Comparison of ENCODE assay signal across 1 cellular context in the genomic region with DNA sequence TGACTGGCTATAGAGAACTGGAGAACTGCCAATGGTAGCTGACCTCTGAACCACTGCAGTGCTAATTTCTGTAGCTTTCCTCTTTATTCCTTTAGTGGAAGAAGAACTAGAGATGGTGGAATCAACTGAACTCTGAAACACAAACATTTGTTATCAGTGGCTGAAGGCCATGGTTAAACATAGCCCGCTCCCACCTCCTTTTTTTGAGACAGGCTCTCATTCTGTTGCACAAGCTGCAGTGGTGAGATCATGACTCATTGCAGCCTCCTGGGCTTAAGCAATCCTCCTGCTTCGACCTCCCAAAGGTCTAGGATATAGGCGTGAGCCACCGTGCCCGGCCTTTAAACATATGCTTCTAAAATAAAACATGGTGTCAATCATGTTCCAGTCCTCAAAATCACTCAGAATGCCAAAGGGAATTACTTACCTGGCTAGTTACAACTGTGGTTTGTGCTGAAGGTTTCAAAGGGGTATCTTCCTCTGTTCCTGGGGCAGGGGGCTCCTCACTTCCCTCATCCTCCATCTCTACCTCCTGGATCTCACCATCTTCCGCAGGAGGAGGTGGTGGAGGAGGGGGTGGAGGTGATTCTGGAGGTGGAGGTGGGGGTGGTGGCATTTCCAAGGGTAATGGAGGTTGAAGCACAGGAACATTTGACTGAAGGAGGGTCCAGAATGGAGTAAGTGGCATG.
TF ChIP-seq lines count a peak whose summit lies in the region.

No MANE protein-coding gene starts in this region.

TF ChIP-seq in HepG2, 621 proteins besides CTCF, POLR2A, EP300 and RAD21 (continued from another document and continues in another):
- TF ChIP-seq, protein P1, sequence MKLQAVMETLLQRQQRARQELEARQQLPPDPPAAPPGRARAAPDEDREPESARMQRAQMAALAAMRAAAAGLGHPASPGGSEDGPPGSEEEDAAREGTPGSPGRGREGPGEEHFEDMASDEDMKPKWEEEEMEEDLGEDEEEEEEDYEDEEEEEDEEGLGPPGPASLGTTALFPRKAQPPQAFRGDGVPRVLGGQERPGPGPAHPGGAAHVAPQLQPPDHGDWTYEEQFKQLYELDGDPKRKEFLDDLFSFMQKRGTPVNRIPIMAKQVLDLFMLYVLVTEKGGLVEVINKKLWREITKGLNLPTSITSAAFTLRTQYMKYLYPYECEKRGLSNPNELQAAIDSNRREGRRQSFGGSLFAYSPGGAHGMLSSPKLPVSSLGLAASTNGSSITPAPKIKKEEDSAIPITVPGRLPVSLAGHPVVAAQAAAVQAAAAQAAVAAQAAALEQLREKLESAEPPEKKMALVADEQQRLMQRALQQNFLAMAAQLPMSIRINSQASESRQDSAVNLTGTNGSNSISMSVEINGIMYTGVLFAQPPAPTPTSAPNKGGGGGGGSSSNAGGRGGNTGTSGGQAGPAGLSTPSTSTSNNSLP (IDR thresholded peaks at IDR 0.05; ENCODE audit: low read depth, low read length) = peak; percentile 68
- TF ChIP-seq RFX3 (CRISPR knock-in tag; IDR thresholded peaks at IDR 0.05) (no peak), NR2C2 (CRISPR knock-in tag; IDR thresholded peaks at IDR 0.05; ENCODE audit: borderline replicate concordance) (peak; percentile 82; the same call in 1 of the 2 replicates), JUND (CRISPR knock-in tag; IDR thresholded peaks at IDR 0.05) (peak; percentile 99), IRF2 (CRISPR knock-in tag; IDR thresholded peaks at IDR 0.05) (peak; percentile 81), ERF (CRISPR knock-in tag; IDR thresholded peaks at IDR 0.05) (peak; percentile 84), ZFP36L1 (CRISPR knock-in tag; IDR thresholded peaks at IDR 0.05) (peak; percentile 38; the same call in 1 of the 2 replicates), RFXAP (CRISPR knock-in tag; IDR thresholded peaks at IDR 0.05; ENCODE audit: borderline replicate concordance) (peak; percentile 73; the same call in 1 of the 2 replicates), NFE2L1 (CRISPR knock-in tag; IDR thresholded peaks at IDR 0.05; ENCODE audit: borderline replicate concordance) (no peak), ZKSCAN5 (CRISPR knock-in tag; IDR thresholded peaks at IDR 0.05) (no peak), KMT2A (CRISPR knock-in tag; IDR thresholded peaks at IDR 0.05) (peak; percentile 39; the same call in 1 of the 2 replicates), ZNF234 (CRISPR knock-in tag; conservative IDR thresholded peaks at IDR 0.05) (no peak), KDM4B (CRISPR knock-in tag; IDR thresholded peaks at IDR 0.05) (peak; percentile 88), ZNF790 (CRISPR knock-in tag; IDR thresholded peaks at IDR 0.05; ENCODE audit: borderline replicate concordance) (no peak), ZNF18 (CRISPR knock-in tag; IDR thresholded peaks at IDR 0.05; ENCODE audit: insufficient replicate concordance) (peak; percentile 82), JUN (CRISPR knock-in tag; IDR thresholded peaks at IDR 0.05) (peak; percentile 98), SIN3A (IDR thresholded peaks at IDR 0.05; ENCODE audit: borderline replicate concordance, low read depth, low read length) (no peak), SIX1 (CRISPR knock-in tag; IDR thresholded peaks at IDR 0.05; ENCODE audit: borderline replicate concordance) (peak; percentile 81; the same call in 1 of the 2 replicates), FOXO1 (CRISPR knock-in tag; IDR thresholded peaks at IDR 0.05) (peak; percentile 89), PRMT3 (CRISPR knock-in tag; IDR thresholded peaks at IDR 0.05; ENCODE audit: borderline replicate concordance, low read depth) (no peak), DRAP1 (CRISPR knock-in tag; IDR thresholded peaks at IDR 0.05) (peak; percentile 65), ZSCAN29 (CRISPR knock-in tag; conservative IDR thresholded peaks at IDR 0.05) (no peak), E2F1 (CRISPR knock-in tag; IDR thresholded peaks at IDR 0.05) (no peak; the same call in 1 of the 2 replicates), KLF6 (CRISPR knock-in tag; IDR thresholded peaks at IDR 0.05) (0 out of 2 replicates have a peak, but pooled peaks have one; percentile 53), THAP11 (CRISPR knock-in tag; IDR thresholded peaks at IDR 0.05) (peak; percentile 75), CC2D1A (CRISPR knock-in tag; IDR thresholded peaks at IDR 0.05) (no peak), MBNL3 (CRISPR knock-in tag; conservative IDR thresholded peaks at IDR 0.05) (no peak), MIER2 (CRISPR knock-in tag; IDR thresholded peaks at IDR 0.05) (peak; percentile 56; the same call in 1 of the 2 replicates), HNF4A (CRISPR knock-in tag; IDR thresholded peaks at IDR 0.05) (peak; percentile 94), ZNF121 (CRISPR knock-in tag; IDR thresholded peaks at IDR 0.05) (peak; percentile 88), ZNF740 (CRISPR knock-in tag; IDR thresholded peaks at IDR 0.05) (0 out of 2 replicates have a peak, but pooled peaks have one; percentile 39), GABPB1 (CRISPR knock-in tag; IDR thresholded peaks at IDR 0.05) (peak; percentile 53; the same call in 1 of the 2 replicates), ZNF761 (CRISPR knock-in tag; conservative IDR thresholded peaks at IDR 0.05) (no peak), SOX6 (IDR thresholded peaks at IDR 0.05) (no peak), SOX6 (CRISPR knock-in tag; IDR thresholded peaks at IDR 0.05) (peak; percentile 95), ZFYVE20 (CRISPR knock-in tag; IDR thresholded peaks at IDR 0.05; ENCODE audit: borderline replicate concordance, low read depth) (no peak), ZNF660 (CRISPR knock-in tag; IDR thresholded peaks at IDR 0.05; ENCODE audit: borderline replicate concordance, low read depth) (no peak), ZFP82 (CRISPR knock-in tag; IDR thresholded peaks at IDR 0.05; ENCODE audit: borderline replicate concordance) (0 out of 2 replicates have a peak, but pooled peaks have one; percentile 50)
- TF ChIP-seq, protein P2, sequence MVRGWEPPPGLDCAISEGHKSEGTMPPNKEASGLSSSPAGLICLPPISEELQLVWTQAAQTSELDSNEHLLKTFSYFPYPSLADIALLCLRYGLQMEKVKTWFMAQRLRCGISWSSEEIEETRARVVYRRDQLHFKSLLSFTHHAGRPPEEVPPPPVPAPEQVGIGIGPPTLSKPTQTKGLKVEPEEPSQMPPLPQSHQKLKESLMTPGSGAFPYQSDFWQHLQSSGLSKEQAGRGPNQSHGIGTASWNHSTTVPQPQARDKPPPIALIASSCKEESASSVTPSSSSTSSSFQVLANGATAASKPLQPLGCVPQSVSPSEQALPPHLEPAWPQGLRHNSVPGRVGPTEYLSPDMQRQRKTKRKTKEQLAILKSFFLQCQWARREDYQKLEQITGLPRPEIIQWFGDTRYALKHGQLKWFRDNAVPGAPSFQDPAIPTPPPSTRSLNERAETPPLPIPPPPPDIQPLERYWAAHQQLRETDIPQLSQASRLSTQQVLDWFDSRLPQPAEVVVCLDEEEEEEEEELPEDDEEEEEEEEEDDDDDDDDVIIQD (CRISPR knock-in tag; IDR thresholded peaks at IDR 0.05; ENCODE audit: low read depth) = peak; percentile 83
- TF ChIP-seq, protein P3, sequence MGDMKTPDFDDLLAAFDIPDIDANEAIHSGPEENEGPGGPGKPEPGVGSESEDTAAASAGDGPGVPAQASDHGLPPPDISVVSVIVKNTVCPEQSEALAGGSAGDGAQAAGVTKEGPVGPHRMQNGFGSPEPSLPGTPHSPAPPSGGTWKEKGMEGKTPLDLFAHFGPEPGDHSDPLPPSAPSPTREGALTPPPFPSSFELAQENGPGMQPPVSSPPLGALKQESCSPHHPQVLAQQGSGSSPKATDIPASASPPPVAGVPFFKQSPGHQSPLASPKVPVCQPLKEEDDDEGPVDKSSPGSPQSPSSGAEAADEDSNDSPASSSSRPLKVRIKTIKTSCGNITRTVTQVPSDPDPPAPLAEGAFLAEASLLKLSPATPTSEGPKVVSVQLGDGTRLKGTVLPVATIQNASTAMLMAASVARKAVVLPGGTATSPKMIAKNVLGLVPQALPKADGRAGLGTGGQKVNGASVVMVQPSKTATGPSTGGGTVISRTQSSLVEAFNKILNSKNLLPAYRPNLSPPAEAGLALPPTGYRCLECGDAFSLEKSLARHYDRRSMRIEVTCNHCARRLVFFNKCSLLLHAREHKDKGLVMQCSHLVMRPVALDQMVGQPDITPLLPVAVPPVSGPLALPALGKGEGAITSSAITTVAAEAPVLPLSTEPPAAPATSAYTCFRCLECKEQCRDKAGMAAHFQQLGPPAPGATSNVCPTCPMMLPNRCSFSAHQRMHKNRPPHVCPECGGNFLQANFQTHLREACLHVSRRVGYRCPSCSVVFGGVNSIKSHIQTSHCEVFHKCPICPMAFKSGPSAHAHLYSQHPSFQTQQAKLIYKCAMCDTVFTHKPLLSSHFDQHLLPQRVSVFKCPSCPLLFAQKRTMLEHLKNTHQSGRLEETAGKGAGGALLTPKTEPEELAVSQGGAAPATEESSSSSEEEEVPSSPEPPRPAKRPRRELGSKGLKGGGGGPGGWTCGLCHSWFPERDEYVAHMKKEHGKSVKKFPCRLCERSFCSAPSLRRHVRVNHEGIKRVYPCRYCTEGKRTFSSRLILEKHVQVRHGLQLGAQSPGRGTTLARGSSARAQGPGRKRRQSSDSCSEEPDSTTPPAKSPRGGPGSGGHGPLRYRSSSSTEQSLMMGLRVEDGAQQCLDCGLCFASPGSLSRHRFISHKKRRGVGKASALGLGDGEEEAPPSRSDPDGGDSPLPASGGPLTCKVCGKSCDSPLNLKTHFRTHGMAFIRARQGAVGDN (CRISPR knock-in tag; IDR thresholded peaks at IDR 0.05) = no peak
- TF ChIP-seq, protein P4, sequence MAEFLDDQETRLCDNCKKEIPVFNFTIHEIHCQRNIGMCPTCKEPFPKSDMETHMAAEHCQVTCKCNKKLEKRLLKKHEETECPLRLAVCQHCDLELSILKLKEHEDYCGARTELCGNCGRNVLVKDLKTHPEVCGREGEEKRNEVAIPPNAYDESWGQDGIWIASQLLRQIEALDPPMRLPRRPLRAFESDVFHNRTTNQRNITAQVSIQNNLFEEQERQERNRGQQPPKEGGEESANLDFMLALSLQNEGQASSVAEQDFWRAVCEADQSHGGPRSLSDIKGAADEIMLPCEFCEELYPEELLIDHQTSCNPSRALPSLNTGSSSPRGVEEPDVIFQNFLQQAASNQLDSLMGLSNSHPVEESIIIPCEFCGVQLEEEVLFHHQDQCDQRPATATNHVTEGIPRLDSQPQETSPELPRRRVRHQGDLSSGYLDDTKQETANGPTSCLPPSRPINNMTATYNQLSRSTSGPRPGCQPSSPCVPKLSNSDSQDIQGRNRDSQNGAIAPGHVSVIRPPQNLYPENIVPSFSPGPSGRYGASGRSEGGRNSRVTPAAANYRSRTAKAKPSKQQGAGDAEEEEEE (CRISPR knock-in tag; IDR thresholded peaks at IDR 0.05; ENCODE audit: borderline replicate concordance) = no peak
- TF ChIP-seq, protein P5, sequence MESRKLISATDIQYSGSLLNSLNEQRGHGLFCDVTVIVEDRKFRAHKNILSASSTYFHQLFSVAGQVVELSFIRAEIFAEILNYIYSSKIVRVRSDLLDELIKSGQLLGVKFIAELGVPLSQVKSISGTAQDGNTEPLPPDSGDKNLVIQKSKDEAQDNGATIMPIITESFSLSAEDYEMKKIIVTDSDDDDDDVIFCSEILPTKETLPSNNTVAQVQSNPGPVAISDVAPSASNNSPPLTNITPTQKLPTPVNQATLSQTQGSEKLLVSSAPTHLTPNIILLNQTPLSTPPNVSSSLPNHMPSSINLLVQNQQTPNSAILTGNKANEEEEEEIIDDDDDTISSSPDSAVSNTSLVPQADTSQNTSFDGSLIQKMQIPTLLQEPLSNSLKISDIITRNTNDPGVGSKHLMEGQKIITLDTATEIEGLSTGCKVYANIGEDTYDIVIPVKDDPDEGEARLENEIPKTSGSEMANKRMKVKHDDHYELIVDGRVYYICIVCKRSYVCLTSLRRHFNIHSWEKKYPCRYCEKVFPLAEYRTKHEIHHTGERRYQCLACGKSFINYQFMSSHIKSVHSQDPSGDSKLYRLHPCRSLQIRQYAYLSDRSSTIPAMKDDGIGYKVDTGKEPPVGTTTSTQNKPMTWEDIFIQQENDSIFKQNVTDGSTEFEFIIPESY (CRISPR knock-in tag; IDR thresholded peaks at IDR 0.05) = peak; percentile 71; the same call in 1 of the 2 replicates
